In the genomic region with DNA sequence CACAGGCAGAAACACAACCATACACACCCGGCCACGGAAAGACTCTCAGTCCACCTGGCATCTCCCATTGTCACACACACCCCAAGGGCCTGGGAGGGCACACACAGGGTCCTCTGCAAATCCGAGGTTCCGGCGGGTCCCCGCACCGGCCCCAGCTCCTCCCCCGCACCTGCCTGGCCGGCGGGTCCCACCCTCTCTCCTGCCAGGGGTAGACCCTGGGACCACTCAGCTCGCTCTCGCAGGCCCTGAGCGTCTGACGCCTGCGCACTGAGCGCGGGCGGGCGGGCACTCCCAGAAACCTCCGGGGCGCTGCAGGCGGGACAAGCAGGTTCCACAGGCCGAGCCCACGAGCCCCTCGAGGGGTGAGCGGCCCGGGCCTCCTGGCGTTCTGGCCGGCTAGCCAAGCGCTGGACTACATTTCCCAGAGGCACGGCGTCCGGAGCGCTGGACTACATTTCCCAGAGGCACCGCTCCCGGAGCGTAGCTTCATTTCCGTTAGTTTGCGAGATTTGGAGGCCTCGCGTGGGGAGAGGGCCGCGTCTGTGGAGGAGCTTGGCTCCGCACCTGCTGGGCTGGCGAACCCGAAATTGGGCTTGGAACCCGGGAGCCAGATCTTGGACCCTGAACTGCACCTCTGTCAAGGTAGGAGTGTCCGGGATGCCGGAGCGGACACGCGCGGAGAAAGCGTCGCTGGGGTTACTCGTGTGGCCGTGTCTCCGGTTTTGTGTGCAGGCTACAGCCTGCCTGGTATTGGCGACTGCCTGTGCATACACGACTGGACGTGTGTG, we compare ENCODE assay signal across 1 cellular context.
A peak's percentile ranks its signal among the peaks of the same experiment; 100 is the strongest.
TF ChIP-seq lines count a peak whose summit lies in the region.

A gene (plus strand): TSS at position 505 of the 788 bp plus-strand sequence. CDS start 10,686 bp downstream, outside the sequence.

TF ChIP-seq in HepG2, 621 proteins besides CTCF, POLR2A, EP300 and RAD21 (continued from another document and continues in another):
- TF ChIP-seq, protein P1, sequence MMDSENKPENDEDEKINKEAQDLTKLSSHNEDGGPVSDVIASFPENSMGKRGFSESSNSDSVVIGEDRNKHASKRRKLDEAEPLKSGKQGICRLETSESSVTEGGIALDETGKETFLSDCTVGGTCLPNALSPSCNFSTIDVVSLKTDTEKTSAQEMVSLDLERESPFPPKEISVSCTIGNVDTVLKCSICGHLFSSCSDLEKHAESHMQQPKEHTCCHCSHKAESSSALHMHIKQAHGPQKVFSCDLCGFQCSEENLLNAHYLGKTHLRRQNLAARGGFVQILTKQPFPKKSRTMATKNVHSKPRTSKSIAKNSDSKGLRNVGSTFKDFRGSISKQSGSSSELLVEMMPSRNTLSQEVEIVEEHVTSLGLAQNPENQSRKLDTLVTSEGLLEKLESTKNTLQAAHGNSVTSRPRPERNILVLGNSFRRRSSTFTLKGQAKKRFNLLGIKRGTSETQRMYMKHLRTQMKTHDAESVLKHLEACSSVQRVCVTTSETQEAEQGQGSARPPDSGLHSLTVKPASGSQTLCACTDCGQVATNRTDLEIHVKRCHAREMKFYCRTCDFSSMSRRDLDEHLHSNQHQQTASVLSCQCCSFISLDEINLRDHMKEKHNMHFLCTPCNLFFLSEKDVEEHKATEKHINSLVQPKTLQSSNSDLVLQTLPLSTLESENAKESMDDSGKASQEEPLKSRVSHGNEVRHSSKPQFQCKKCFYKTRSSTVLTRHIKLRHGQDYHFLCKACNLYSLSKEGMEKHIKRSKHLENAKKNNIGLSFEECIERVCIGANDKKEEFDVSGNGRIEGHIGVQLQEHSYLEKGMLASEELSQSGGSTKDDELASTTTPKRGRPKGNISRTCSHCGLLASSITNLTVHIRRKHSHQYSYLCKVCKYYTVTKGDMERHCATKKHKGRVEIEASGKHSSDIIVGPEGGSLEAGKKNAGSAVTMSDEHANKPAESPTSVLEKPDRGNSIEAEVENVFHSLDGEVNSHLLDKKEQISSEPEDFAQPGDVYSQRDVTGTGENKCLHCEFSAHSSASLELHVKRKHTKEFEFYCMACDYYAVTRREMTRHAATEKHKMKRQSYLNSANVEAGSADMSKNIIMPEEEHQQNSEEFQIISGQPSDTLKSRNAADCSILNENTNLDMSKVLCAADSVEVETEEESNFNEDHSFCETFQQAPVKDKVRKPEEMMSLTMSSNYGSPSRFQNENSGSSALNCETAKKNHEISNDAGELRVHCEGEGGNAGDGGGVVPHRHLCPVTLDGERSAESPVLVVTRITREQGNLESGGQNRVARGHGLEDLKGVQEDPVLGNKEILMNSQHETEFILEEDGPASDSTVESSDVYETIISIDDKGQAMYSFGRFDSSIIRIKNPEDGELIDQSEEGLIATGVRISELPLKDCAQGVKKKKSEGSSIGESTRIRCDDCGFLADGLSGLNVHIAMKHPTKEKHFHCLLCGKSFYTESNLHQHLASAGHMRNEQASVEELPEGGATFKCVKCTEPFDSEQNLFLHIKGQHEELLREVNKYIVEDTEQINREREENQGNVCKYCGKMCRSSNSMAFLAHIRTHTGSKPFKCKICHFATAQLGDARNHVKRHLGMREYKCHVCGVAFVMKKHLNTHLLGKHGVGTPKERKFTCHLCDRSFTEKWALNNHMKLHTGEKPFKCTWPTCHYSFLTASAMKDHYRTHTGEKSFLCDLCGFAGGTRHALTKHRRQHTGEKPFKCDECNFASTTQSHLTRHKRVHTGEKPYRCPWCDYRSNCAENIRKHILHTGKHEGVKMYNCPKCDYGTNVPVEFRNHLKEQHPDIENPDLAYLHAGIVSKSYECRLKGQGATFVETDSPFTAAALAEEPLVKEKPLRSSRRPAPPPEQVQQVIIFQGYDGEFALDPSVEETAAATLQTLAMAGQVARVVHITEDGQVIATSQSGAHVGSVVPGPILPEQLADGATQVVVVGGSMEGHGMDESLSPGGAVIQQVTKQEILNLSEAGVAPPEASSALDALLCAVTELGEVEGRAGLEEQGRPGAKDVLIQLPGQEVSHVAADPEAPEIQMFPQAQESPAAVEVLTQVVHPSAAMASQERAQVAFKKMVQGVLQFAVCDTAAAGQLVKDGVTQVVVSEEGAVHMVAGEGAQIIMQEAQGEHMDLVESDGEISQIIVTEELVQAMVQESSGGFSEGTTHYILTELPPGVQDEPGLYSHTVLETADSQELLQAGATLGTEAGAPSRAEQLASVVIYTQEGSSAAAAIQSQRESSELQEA (CRISPR knock-in tag; IDR thresholded peaks at IDR 0.05; ENCODE audit: not compliant biosample characterization), result peak; percentile 22
- TF ChIP-seq ZNF230 (CRISPR knock-in tag; IDR thresholded peaks at IDR 0.05) (peak; percentile 80; the same call in 1 of the 2 replicates), EEA1 (CRISPR knock-in tag; IDR thresholded peaks at IDR 0.05; ENCODE audit: borderline replicate concordance) (no peak), ASH2L (IDR thresholded peaks at IDR 0.05; ENCODE audit: insufficient read length, low read depth, low read length) (peak; percentile 77), SALL2 (CRISPR knock-in tag; IDR thresholded peaks at IDR 0.05) (peak; percentile 41; the same call in 1 of the 2 replicates), SAFB2 (CRISPR knock-in tag; IDR thresholded peaks at IDR 0.05; ENCODE audit: borderline replicate concordance, low read depth) (no peak), ZNF263 (CRISPR knock-in tag; IDR thresholded peaks at IDR 0.05) (peak; percentile 65; the same call in 1 of the 2 replicates), TEAD2 (CRISPR knock-in tag; IDR thresholded peaks at IDR 0.05) (no peak), BHLHE40 (IDR thresholded peaks at IDR 0.05; ENCODE audit: low read length) (no peak), ISL2 (CRISPR knock-in tag; IDR thresholded peaks at IDR 0.05) (peak; percentile 79), SIX4 (CRISPR knock-in tag; IDR thresholded peaks at IDR 0.05) (no peak; the same call in 1 of the 2 replicates), SNRNP70 (IDR thresholded peaks at IDR 0.05; ENCODE audit: low read depth, low read length) (no peak), ZNF124 (CRISPR knock-in tag; IDR thresholded peaks at IDR 0.05) (peak; percentile 74; the same call in 1 of the 2 replicates), IKZF1 (IDR thresholded peaks at IDR 0.05) (no peak), NKX3-1 (CRISPR knock-in tag; IDR thresholded peaks at IDR 0.05) (peak; percentile 50; the same call in 1 of the 2 replicates), RBM39 (IDR thresholded peaks at IDR 0.05; ENCODE audit: low read depth, low read length, poor library complexity, severe bottlenecking) (peak; percentile 25), TBX3 (IDR thresholded peaks at IDR 0.05; ENCODE audit: borderline replicate concordance) (no peak), SOX13 (IDR thresholded peaks at IDR 0.05) (no peak), SOX13 (CRISPR knock-in tag; conservative IDR thresholded peaks at IDR 0.05 in 1 of 2, IDR thresholded peaks at IDR 0.05 in 1 of 2) (peak in 1 of 2 experiments; percentile 23; a peak in 1 of 4 replicates), CEBPG (CRISPR knock-in tag; IDR thresholded peaks at IDR 0.05) (no peak), HNRNPL (IDR thresholded peaks at IDR 0.05; ENCODE audit: low read depth, low read length) (no peak), ZBTB20 (CRISPR knock-in tag; IDR thresholded peaks at IDR 0.05; ENCODE audit: borderline replicate concordance, low read depth) (no peak), KDM5A (IDR thresholded peaks at IDR 0.05; ENCODE audit: borderline replicate concordance, low read length) (peak; percentile 60; the same call in 1 of the 2 replicates), RFX3 (CRISPR knock-in tag; IDR thresholded peaks at IDR 0.05) (no peak)
- TF ChIP-seq, protein P2, sequence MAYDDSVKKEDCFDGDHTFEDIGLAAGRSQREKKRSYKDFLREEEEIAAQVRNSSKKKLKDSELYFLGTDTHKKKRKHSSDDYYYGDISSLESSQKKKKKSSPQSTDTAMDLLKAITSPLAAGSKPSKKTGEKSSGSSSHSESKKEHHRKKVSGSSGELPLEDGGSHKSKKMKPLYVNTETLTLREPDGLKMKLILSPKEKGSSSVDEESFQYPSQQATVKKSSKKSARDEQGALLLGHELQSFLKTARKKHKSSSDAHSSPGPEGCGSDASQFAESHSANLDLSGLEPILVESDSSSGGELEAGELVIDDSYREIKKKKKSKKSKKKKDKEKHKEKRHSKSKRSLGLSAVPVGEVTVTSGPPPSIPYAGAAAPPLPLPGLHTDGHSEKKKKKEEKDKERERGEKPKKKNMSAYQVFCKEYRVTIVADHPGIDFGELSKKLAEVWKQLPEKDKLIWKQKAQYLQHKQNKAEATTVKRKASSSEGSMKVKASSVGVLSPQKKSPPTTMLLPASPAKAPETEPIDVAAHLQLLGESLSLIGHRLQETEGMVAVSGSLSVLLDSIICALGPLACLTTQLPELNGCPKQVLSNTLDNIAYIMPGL (CRISPR knock-in tag; IDR thresholded peaks at IDR 0.05; ENCODE audit: borderline replicate concordance in 1 of 2, low read depth in 1 of 2), result peak; percentile 19 to 45; a peak in 2 of 4 replicates
- TF ChIP-seq, protein P3, sequence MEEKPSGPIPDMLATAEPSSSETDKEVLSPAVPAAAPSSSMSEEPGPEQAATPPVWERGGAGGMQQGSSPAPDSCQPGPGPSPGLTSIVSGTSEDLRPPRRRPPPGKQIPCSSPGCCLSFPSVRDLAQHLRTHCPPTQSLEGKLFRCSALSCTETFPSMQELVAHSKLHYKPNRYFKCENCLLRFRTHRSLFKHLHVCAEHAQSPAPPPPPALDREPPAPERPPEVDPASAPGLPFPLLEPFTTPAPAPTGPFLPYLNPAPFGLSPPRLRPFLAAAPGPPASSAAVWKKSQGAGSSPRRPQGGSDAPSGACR (CRISPR knock-in tag; IDR thresholded peaks at IDR 0.05), result 0 out of 2 replicates have a peak, but pooled peaks have one; percentile 2
- TF ChIP-seq, protein P4, sequence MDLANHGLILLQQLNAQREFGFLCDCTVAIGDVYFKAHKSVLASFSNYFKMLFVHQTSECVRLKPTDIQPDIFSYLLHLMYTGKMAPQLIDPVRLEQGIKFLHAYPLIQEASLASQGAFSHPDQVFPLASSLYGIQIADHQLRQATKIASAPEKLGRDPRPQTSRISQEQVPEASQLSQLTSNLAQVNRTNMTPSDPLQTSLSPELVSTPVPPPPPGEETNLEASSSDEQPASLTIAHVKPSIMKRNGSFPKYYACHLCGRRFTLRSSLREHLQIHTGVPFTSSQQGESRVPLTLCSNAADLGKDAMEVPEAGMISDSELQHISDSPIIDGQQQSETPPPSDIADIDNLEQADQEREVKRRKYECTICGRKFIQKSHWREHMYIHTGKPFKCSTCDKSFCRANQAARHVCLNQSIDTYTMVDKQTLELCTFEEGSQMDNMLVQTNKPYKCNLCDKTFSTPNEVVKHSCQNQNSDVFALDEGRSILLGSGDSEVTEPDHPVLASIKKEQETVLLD (CRISPR knock-in tag; IDR thresholded peaks at IDR 0.05; ENCODE audit: low read depth), result no peak
- TF ChIP-seq, protein P5, sequence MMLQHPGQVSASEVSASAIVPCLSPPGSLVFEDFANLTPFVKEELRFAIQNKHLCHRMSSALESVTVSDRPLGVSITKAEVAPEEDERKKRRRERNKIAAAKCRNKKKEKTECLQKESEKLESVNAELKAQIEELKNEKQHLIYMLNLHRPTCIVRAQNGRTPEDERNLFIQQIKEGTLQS (CRISPR knock-in tag; IDR thresholded peaks at IDR 0.05), result no peak
- TF ChIP-seq, protein P6, sequence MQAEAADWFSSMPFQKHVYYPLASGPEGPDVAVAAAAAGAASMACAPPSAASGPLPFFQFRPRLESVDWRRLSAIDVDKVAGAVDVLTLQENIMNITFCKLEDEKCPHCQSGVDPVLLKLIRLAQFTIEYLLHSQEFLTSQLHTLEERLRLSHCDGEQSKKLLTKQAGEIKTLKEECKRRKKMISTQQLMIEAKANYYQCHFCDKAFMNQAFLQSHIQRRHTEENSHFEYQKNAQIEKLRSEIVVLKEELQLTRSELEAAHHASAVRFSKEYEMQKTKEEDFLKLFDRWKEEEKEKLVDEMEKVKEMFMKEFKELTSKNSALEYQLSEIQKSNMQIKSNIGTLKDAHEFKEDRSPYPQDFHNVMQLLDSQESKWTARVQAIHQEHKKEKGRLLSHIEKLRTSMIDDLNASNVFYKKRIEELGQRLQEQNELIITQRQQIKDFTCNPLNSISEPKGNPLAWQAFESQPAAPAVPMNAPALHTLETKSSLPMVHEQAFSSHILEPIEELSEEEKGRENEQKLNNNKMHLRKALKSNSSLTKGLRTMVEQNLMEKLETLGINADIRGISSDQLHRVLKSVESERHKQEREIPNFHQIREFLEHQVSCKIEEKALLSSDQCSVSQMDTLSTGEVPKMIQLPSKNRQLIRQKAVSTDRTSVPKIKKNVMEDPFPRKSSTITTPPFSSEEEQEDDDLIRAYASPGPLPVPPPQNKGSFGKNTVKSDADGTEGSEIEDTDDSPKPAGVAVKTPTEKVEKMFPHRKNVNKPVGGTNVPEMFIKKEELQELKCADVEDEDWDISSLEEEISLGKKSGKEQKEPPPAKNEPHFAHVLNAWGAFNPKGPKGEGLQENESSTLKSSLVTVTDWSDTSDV (CRISPR knock-in tag; IDR thresholded peaks at IDR 0.05), result 0 out of 2 replicates have a peak, but pooled peaks have one; percentile 44
- TF ChIP-seq, protein P7, sequence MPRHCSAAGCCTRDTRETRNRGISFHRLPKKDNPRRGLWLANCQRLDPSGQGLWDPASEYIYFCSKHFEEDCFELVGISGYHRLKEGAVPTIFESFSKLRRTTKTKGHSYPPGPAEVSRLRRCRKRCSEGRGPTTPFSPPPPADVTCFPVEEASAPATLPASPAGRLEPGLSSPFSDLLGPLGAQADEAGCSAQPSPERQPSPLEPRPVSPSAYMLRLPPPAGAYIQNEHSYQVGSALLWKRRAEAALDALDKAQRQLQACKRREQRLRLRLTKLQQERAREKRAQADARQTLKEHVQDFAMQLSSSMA (CRISPR knock-in tag; IDR thresholded peaks at IDR 0.05), result no peak; the same call in none of the 2 replicates
- TF ChIP-seq, protein P8, sequence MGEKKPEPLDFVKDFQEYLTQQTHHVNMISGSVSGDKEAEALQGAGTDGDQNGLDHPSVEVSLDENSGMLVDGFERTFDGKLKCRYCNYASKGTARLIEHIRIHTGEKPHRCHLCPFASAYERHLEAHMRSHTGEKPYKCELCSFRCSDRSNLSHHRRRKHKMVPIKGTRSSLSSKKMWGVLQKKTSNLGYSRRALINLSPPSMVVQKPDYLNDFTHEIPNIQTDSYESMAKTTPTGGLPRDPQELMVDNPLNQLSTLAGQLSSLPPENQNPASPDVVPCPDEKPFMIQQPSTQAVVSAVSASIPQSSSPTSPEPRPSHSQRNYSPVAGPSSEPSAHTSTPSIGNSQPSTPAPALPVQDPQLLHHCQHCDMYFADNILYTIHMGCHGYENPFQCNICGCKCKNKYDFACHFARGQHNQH (CRISPR knock-in tag; IDR thresholded peaks at IDR 0.05), result no peak
- TF ChIP-seq, protein P9, sequence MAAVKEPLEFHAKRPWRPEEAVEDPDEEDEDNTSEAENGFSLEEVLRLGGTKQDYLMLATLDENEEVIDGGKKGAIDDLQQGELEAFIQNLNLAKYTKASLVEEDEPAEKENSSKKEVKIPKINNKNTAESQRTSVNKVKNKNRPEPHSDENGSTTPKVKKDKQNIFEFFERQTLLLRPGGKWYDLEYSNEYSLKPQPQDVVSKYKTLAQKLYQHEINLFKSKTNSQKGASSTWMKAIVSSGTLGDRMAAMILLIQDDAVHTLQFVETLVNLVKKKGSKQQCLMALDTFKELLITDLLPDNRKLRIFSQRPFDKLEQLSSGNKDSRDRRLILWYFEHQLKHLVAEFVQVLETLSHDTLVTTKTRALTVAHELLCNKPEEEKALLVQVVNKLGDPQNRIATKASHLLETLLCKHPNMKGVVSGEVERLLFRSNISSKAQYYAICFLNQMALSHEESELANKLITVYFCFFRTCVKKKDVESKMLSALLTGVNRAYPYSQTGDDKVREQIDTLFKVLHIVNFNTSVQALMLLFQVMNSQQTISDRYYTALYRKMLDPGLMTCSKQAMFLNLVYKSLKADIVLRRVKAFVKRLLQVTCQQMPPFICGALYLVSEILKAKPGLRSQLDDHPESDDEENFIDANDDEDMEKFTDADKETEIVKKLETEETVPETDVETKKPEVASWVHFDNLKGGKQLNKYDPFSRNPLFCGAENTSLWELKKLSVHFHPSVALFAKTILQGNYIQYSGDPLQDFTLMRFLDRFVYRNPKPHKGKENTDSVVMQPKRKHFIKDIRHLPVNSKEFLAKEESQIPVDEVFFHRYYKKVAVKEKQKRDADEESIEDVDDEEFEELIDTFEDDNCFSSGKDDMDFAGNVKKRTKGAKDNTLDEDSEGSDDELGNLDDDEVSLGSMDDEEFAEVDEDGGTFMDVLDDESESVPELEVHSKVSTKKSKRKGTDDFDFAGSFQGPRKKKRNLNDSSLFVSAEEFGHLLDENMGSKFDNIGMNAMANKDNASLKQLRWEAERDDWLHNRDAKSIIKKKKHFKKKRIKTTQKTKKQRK (IDR thresholded peaks at IDR 0.05; ENCODE audit: low read length), result no peak
